Comparison of ENCODE assay signal across 18 cellular contexts in genomic region chr7:90474284-90475210, GRCh38. TPM values are rescaled to one million over a fixed set of nuclear protein-coding genes. Genes with fewer than 3 reads are reported as not detected.
A peak's percentile ranks its signal among the peaks of the same experiment; 100 is the strongest.
DNase-seq lines count a peak whose midpoint lies in the region; ATAC-seq and TF ChIP-seq lines count a peak whose summit lies in the region.
"Had no signal": no experiment of that assay in that cellular context is flagged by ENCODE, and none has a peak within 500 bp of the region (broad histone marks: within the 10 kb centered on the region; RNA-seq: fewer than 3 reads in every experiment).

No MANE protein-coding gene starts in this region.

- peaks cover 13% of the 10 kb centered on the region for H3K27me3 Mint-ChIP-seq in activated T-helper 17 cell treated with anti-CD3 and anti-CD28 coated beads, Interleukin-2, amount 50 U/mL, for 72 hours
- peaks cover 8% of the 10 kb centered on the region for H3K27me3 Mint-ChIP-seq in activated T-cell treated with anti-CD3 and anti-CD28 coated beads, Interleukin-2, amount 50 U/mL, for 24 hours

- H3K36me3 Mint-ChIP-seq in activated T-helper 17 cell treated with anti-CD3 and anti-CD28 coated beads, Interleukin-2, amount 50 U/mL, for 72 hours (ENCODE audit: low read depth) = no peaks in the 10 kb centered on the region
- no peaks in the 10 kb centered on the region for H3K36me3 Mint-ChIP-seq in activated T-cell treated with anti-CD3 and anti-CD28 coated beads, Interleukin-2, amount 50 U/mL, for 24 hours (ENCODE audit: low read depth)

- CTCF ChIA-PET in PC-3 (lab: Charles Lee) = interaction anchor here (0.7 kb wide), 1 partner anchor 19 kb away, joined by 5 read pairs; no protein-coding TSS in a partner anchor

- H3K9ac ChIP-seq in PC-3 (ENCODE audit: low read length) = no peak overlapping the region

- no peaks in the 10 kb centered on the region for H3K9me3 ChIP-seq in PC-3 (ENCODE audit: low read length)
- H3K9me3 ChIP-seq: HAP-1, prostate gland had no signal

- no peak overlapping the region for H3K4me3 ChIP-seq in PC-3 (ENCODE audit: low read length)
- H3K4me3 ChIP-seq: HAP-1, K562, prostate gland had no signal

- H3K4me2 ChIP-seq in PC-3 (ENCODE audit: low read length) = peak overlapping the region; percentile 40

- DNase-seq in ELR (ENCODE audit: low read depth) (peak; percentile 90), PC-3 (peak; percentile 86), fibroblast of gingiva (ENCODE audit: low read depth) (peak; percentile 39), non-pigmented ciliary epithelial cell (ENCODE audit: low read depth) (peak; percentile 76), NCI-H2107 (lab: John Stamatoyannopoulos, UW) (no peak), NCI-H510A treated with DMSO at 0.1 percent for 48 hours (lab: John Stamatoyannopoulos, UW) (no peak)
- DNase-seq in activated T-cell treated with anti-CD3 and anti-CD28 coated beads, Interleukin-2, amount 50 U/mL, for 24 hours = no peak
- DNase-seq: activated CD4-positive, alpha-beta T cell treated with anti-CD3 and anti-CD28 coated beads, Interleukin-2, amount 10 ng/mL, durations not matched to agents 7 days and 5 days; COR-L47; NCI-H1694 treated with DMSO at 0.1 percent for 48 hours; stimulated activated CD4-positive, alpha-beta T cell treated with anti-CD3 and anti-CD28 coated beads, Interleukin-4, amount 100 ng/mL, for 4 hours had no signal

- POLR2A ChIA-PET in PC-3 (lab: Charles Lee; ENCODE audit: unreplicated experiment) = no interaction called here

- no peaks in the 10 kb centered on the region for H3F3A ChIP-seq in PC-3 (ENCODE audit: low read length, unreplicated experiment)

- no peaks in the 10 kb centered on the region for H3K27me3 ChIP-seq in PC-3 (ENCODE audit: low read length)

- no peaks in the 10 kb centered on the region for H3K36me3 ChIP-seq in PC-3 (ENCODE audit: low read depth, low read length)
- H3K36me3 ChIP-seq: HAP-1, prostate gland had no signal

- H3K27ac Mint-ChIP-seq in activated T-helper 17 cell treated with anti-CD3 and anti-CD28 coated beads, Interleukin-2, amount 50 U/mL, for 72 hours = no peak overlapping the region
- no peak overlapping the region for H3K27ac Mint-ChIP-seq in activated T-cell treated with anti-CD3 and anti-CD28 coated beads, Interleukin-2, amount 50 U/mL, for 24 hours
- H3K27ac Mint-ChIP-seq: activated CD4-positive, alpha-beta T cell treated with anti-CD3 and anti-CD28 coated beads, Interleukin-2, amount 10 ng/mL, durations not matched to agents 7 days and 5 days; stimulated activated naive CD8-positive, alpha-beta T cell treated with anti-CD3 and anti-CD28 coated beads, Interleukin-15, Interleukin-2, amounts not matched to agents 100 ng/mL and 50 ng/mL, for 24 hours; T-helper 1 cell treated with Interleukin-12 subunit alpha and Interleukin-12 subunit beta and Interleukin-4 antibody, amounts not matched to agents 30 μg/mL and 1 μg/mL, for 36 hours had no signal

- no peaks in the 10 kb centered on the region for H3K9me2 ChIP-seq in PC-3 (replicated peaks; ENCODE audit: low read length)

- no TSS peak for BruUV-seq in PC-3 (replicated peaks; lab: Mats Ljungman, UMichigan)

- no peak overlapping the region for H3K4me3 Mint-ChIP-seq in activated T-helper 17 cell treated with anti-CD3 and anti-CD28 coated beads, Interleukin-2, amount 50 U/mL, for 72 hours
- H3K4me3 Mint-ChIP-seq in activated T-cell treated with anti-CD3 and anti-CD28 coated beads, Interleukin-2, amount 50 U/mL, for 24 hours = no peak overlapping the region
- H3K4me3 Mint-ChIP-seq: activated CD4-positive, alpha-beta T cell treated with anti-CD3 and anti-CD28 coated beads, Interleukin-2, amount 10 ng/mL, durations not matched to agents 7 days and 5 days; stimulated activated naive CD8-positive, alpha-beta T cell treated with anti-CD3 and anti-CD28 coated beads, Interleukin-15, Interleukin-2, amounts not matched to agents 100 ng/mL and 50 ng/mL, for 24 hours; T-helper 1 cell treated with Interleukin-12 subunit alpha and Interleukin-12 subunit beta and Interleukin-4 antibody, amounts not matched to agents 30 μg/mL and 1 μg/mL, for 36 hours had no signal

- no peaks in the 10 kb centered on the region for H3K4me1 Mint-ChIP-seq in activated T-helper 17 cell treated with anti-CD3 and anti-CD28 coated beads, Interleukin-2, amount 50 U/mL, for 72 hours
- H3K4me1 Mint-ChIP-seq in activated T-cell treated with anti-CD3 and anti-CD28 coated beads, Interleukin-2, amount 50 U/mL, for 24 hours (ENCODE audit: low read depth) = no peaks in the 10 kb centered on the region
- H3K4me1 Mint-ChIP-seq: activated CD4-positive, alpha-beta T cell treated with anti-CD3 and anti-CD28 coated beads, Interleukin-2, amount 10 ng/mL, durations not matched to agents 7 days and 5 days had no signal

- peaks cover 12% of the 10 kb centered on the region for H3K4me1 ChIP-seq in PC-3 (ENCODE audit: insufficient read depth, low read length)
- H3K4me1 ChIP-seq: prostate gland had no signal

- TF ChIP-seq CTCF in PC-3 (conservative IDR thresholded peaks at IDR 0.05; ENCODE audit: low read depth, low read length) = no peak

- no peaks in the 10 kb centered on the region for H3K9me3 Mint-ChIP-seq in activated T-helper 17 cell treated with anti-CD3 and anti-CD28 coated beads, Interleukin-2, amount 50 U/mL, for 72 hours
- H3K9me3 Mint-ChIP-seq in activated T-cell treated with anti-CD3 and anti-CD28 coated beads, Interleukin-2, amount 50 U/mL, for 24 hours = no peaks in the 10 kb centered on the region
- H3K9me3 Mint-ChIP-seq: activated CD4-positive, alpha-beta T cell treated with anti-CD3 and anti-CD28 coated beads, Interleukin-2, amount 10 ng/mL, durations not matched to agents 7 days and 5 days; stimulated activated naive CD8-positive, alpha-beta T cell treated with anti-CD3 and anti-CD28 coated beads, Interleukin-15, Interleukin-2, amounts not matched to agents 100 ng/mL and 50 ng/mL, for 24 hours; T-helper 1 cell treated with Interleukin-12 subunit alpha and Interleukin-12 subunit beta and Interleukin-4 antibody, amounts not matched to agents 30 μg/mL and 1 μg/mL, for 36 hours had no signal

- no peaks in the 10 kb centered on the region for H3K79me2 ChIP-seq in PC-3 (ENCODE audit: low read length)

- intact Hi-C loops in PC-3 (cut with micrococcal nuclease) = no loop called here

- no peak overlapping the region for H2AFZ ChIP-seq in PC-3 (ENCODE audit: low read length)

- H4K20me1 ChIP-seq in PC-3 (ENCODE audit: low read length) = no peaks in the 10 kb centered on the region

- H3K27ac ChIP-seq in PC-3 (ENCODE audit: low read length) = peak overlapping the region; percentile 27; the same call in 1 of the 2 replicates
- H3K27ac ChIP-seq: prostate gland had no signal

- peak; percentile 92 for ATAC-seq in PC-3
- ATAC-seq in activated T-helper 17 cell treated with anti-CD3 and anti-CD28 coated beads, Interleukin-2, amount 50 U/mL, for 72 hours (replicated peaks) = no peak
- ATAC-seq: K562 had no signal

RNA-seq across cellular contexts. Expression of gene PTTG1IP2, which starts 5.1 kb away (rescaled TPM):
- not detected in 2 replicates for total RNA-seq in PC-3 (2014; rRNA removed)
- total RNA-seq in activated T-helper 17 cell treated with anti-CD3 and anti-CD28 coated beads, Interleukin-2, amount 50 U/mL, for 72 hours = not detected
- total RNA-seq: activated CD4-positive, alpha-beta T cell treated with anti-CD3 and anti-CD28 coated beads, Interleukin-2, amount 10 ng/mL, durations not matched to agents 7 days and 5 days; chondrocyte; K562; prostate gland had no signal

Comparison
In these comparisons a context has a peak if more than half of its experiments do, and no peak if none do; other contexts are left out.
1. DNase-seq: peak in ELR (single experiment), PC-3 (single experiment), fibroblast of gingiva (single experiment) and non-pigmented ciliary epithelial cell (single experiment); none in NCI-H2107 (single experiment), NCI-H510A treated with DMSO at 0.1 percent for 48 hours (single experiment) and activated T-cell treated with anti-CD3 and anti-CD28 coated beads, Interleukin-2, amount 50 U/mL, for 24 hours (single experiment).